1 cellular context compared by ENCODE assay signal in genomic region chr21:46110499-46111192, GRCh38.
TF ChIP-seq lines count a peak whose summit lies in the region.

No MANE protein-coding gene starts in this region.

TF ChIP-seq in H1, 55 proteins besides CTCF, POLR2A, EP300 and RAD21:
- no peak for TF ChIP-seq KDM5A (IDR thresholded peaks at IDR 0.05; ENCODE audit: low read length)
- TF ChIP-seq SAP30 (IDR thresholded peaks at IDR 0.05; ENCODE audit: insufficient read depth, insufficient replicate concordance, low read length): no peak
- no peak for TF ChIP-seq TAF7 (optimal IDR thresholded peaks at IDR 0.05; ENCODE audit: borderline replicate concordance, low read depth, low read length)
- TF ChIP-seq EZH2 (IDR thresholded peaks at IDR 0.05; ENCODE audit: low read depth, low read length, severe bottlenecking): no peak
- TF ChIP-seq KDM1A (IDR thresholded peaks at IDR 0.05; ENCODE audit: borderline replicate concordance, low read length): no peak
